ENCODE assay signal across 29 cellular contexts in the genomic region with DNA sequence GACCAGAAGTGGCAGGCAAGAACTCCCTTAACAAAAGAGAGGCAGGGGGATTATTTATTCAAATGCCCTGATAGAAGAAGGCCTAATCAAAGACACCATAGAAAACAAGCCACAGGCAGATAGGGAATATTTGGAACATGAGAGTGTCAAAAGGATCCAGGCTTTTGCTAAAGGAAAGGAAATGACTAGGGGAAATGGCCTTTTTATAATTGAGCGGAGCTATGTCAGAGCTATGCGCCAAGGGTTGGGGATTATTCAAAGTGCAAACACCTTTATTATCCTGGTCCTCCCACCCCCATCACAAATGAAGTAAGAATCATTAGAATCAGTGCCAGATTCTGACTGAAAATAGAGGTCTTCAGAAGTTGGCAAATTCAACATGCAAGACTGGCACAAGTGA. TPM values are rescaled to one million over a fixed set of nuclear protein-coding genes. Genes with fewer than 3 reads are reported as not detected.
"Had no signal": no experiment of that assay in that cellular context is flagged by ENCODE, and none has a peak within 500 bp of the region (broad histone marks: within the 10 kb centered on the region; RNA-seq: fewer than 3 reads in every experiment).

No MANE protein-coding gene starts in this region.

- H3K27me3 ChIP-seq: adrenal gland, brain microvascular endothelial cell, cardiac muscle cell had no signal

- H3K4me3 Mint-ChIP-seq: activated CD4-positive, alpha-beta T cell treated with anti-CD3 and anti-CD28 coated beads, Interleukin-2, amount 10 ng/mL, durations not matched to agents 24 days and 14 days; activated CD8-positive, alpha-beta T cell treated with anti-CD3 and anti-CD28 coated beads for 36 hours; activated naive CD4-positive, alpha-beta T cell treated with anti-CD3 and anti-CD28 coated beads, Interleukin-2, amount 10 ng/mL, durations not matched to agents 7 days and 5 days; activated naive CD8-positive, alpha-beta T cell treated with anti-CD3 and anti-CD28 coated beads for 36 hours; activated T-cell treated with anti-CD3 and anti-CD28 coated beads, Interleukin-2, amount 50 U/mL, for 72 hours; T-helper 17 cell; WTC11 had no signal

- H3K36me3 Mint-ChIP-seq: activated naive CD4-positive, alpha-beta T cell treated with anti-CD3 and anti-CD28 coated beads, Interleukin-2, amount 10 ng/mL, durations not matched to agents 7 days and 5 days; activated naive CD8-positive, alpha-beta T cell treated with anti-CD3 and anti-CD28 coated beads for 36 hours; WTC11 had no signal

- H3K27ac Mint-ChIP-seq: activated CD4-positive, alpha-beta T cell treated with anti-CD3 and anti-CD28 coated beads, Interleukin-2, amount 10 ng/mL, durations not matched to agents 24 days and 14 days; activated CD8-positive, alpha-beta T cell treated with anti-CD3 and anti-CD28 coated beads for 36 hours; activated naive CD4-positive, alpha-beta T cell treated with anti-CD3 and anti-CD28 coated beads, Interleukin-2, amount 10 ng/mL, durations not matched to agents 7 days and 5 days; activated naive CD8-positive, alpha-beta T cell treated with anti-CD3 and anti-CD28 coated beads for 36 hours; activated T-cell treated with anti-CD3 and anti-CD28 coated beads, Interleukin-2, amount 50 U/mL, for 72 hours; activated T-helper 2 cell treated with anti-CD3 and anti-CD28 coated beads, Interferon-gamma antibody, Interleukin-2, Interleukin-4, amounts not matched to agents 10 μg/mL and 5 μg/mL and 100 μg/mL, durations not matched to agents 14 hours and 24 hours and 36 hours; T-helper 17 cell; WTC11 had no signal

- ATAC-seq: activated CD8-positive, alpha-beta T cell treated with anti-CD3 and anti-CD28 coated beads for 36 hours; activated T-cell treated with anti-CD3 and anti-CD28 coated beads, Interleukin-2, amount 50 U/mL, for 72 hours; T-helper 17 cell had no signal

- H3K4me1 Mint-ChIP-seq: activated CD4-positive, alpha-beta T cell treated with anti-CD3 and anti-CD28 coated beads, Interleukin-2, amount 10 ng/mL, durations not matched to agents 24 days and 14 days; activated naive CD4-positive, alpha-beta T cell treated with anti-CD3 and anti-CD28 coated beads, Interleukin-2, amount 10 ng/mL, durations not matched to agents 7 days and 5 days; activated naive CD8-positive, alpha-beta T cell treated with anti-CD3 and anti-CD28 coated beads for 36 hours had no signal

- H3K36me3 ChIP-seq: adrenal gland, brain microvascular endothelial cell, cardiac muscle cell had no signal

- H3K4me3 ChIP-seq: adrenal gland, cardiac muscle cell had no signal

- H3K4me1 ChIP-seq: adrenal gland had no signal

- H3K9me3 ChIP-seq: adrenal gland had no signal

- H3K9me3 Mint-ChIP-seq: activated CD4-positive, alpha-beta T cell treated with anti-CD3 and anti-CD28 coated beads, Interleukin-2, amount 10 ng/mL, durations not matched to agents 24 days and 14 days; activated CD8-positive, alpha-beta T cell treated with anti-CD3 and anti-CD28 coated beads for 36 hours; activated naive CD4-positive, alpha-beta T cell treated with anti-CD3 and anti-CD28 coated beads, Interleukin-2, amount 10 ng/mL, durations not matched to agents 7 days and 5 days; activated naive CD8-positive, alpha-beta T cell treated with anti-CD3 and anti-CD28 coated beads for 36 hours; activated T-cell treated with anti-CD3 and anti-CD28 coated beads, Interleukin-2, amount 50 U/mL, for 72 hours; activated T-helper 2 cell treated with anti-CD3 and anti-CD28 coated beads, Interferon-gamma antibody, Interleukin-2, Interleukin-4, amounts not matched to agents 10 μg/mL and 5 μg/mL and 100 μg/mL, durations not matched to agents 14 hours and 24 hours and 36 hours had no signal

- H3K27ac ChIP-seq: adrenal gland, brain microvascular endothelial cell, cardiac muscle cell had no signal

- DNase-seq: activated CD4-positive, alpha-beta T cell treated with anti-CD3 and anti-CD28 coated beads for 1 hour; activated CD4-positive, alpha-beta T cell treated with anti-CD3 and anti-CD28 coated beads, Interleukin-2, amount 10 ng/mL, durations not matched to agents 24 days and 14 days; activated CD8-positive, alpha-beta memory T cell treated with anti-CD3 and anti-CD28 coated beads, Interleukin-2, amount 50 U/mL, for 4 hours; activated CD8-positive, alpha-beta T cell treated with anti-CD3 and anti-CD28 coated beads for 36 hours; activated gamma-delta T cell treated with Interleukin-2 at 50 U/mL for 16 hours; activated naive CD4-positive, alpha-beta T cell treated with anti-CD3 and anti-CD28 coated beads, Interleukin-2, amount 10 ng/mL, durations not matched to agents 7 days and 5 days; activated naive CD8-positive, alpha-beta T cell treated with anti-CD3 and anti-CD28 coated beads for 36 hours; activated T-cell treated with anti-CD3 and anti-CD28 coated beads, Interleukin-2, amount 50 U/mL, for 72 hours; adrenal gland; brain microvascular endothelial cell; IMR-90; KBM-7; NCI-H1092; NCI-H1417 treated with DMSO at 0.1 percent for 48 hours; NCI-H1694; NCI-H2029; NCI-H2107; NCI-H345; NCI-H510A; NCI-H526 treated with DMSO at 0.1 percent for 48 hours; NCI-H82; SIG-M5; T-helper 17 cell; T-helper 9 cell had no signal

RNA-seq across cellular contexts. Expression of a gene that starts 8.6 kb away (rescaled TPM):
- total RNA-seq: OCI-LY7, RPMI7951 had no signal
